Comparison of ENCODE assay signal across 23 cellular contexts in genomic region chr1:4563586-4563985, GRCh38.
"Had no signal": no experiment of that assay in that cellular context is flagged by ENCODE, and none has a peak within 500 bp of the region (broad histone marks: within the 10 kb centered on the region; RNA-seq: fewer than 3 reads in every experiment).

No MANE protein-coding gene starts in this region.

- H3K4me1 ChIP-seq: left lung, lower lobe of right lung, neural progenitor cell, psoas muscle, sigmoid colon, spleen, suprapubic skin, tibial artery, uterus had no signal

- H3K4me3 ChIP-seq: hepatocyte, left lung, lower lobe of right lung, neural progenitor cell, psoas muscle, sigmoid colon, spleen, suprapubic skin, thoracic aorta, tibial artery, uterus had no signal

- H3K27me3 ChIP-seq: hepatocyte, neural progenitor cell, uterus had no signal

- H3K79me2 ChIP-seq: hepatocyte, parathyroid adenoma had no signal

- H3K36me3 ChIP-seq: left lung, lower lobe of right lung, neural progenitor cell, neutrophil, sigmoid colon, spleen, suprapubic skin, thoracic aorta, tibial artery, uterus had no signal

- H3K27ac ChIP-seq: hepatocyte, left lung, lower lobe of right lung, neural progenitor cell, neutrophil, parathyroid adenoma, psoas muscle, sigmoid colon, spleen, suprapubic skin, thoracic aorta, tibial artery, uterus had no signal

- H3K9ac ChIP-seq: neural progenitor cell, parathyroid adenoma had no signal

- H3K9me3 ChIP-seq: left lung, lower lobe of right lung, neutrophil, psoas muscle, sigmoid colon, suprapubic skin, thoracic aorta, tibial artery, uterus had no signal

- H3K4me2 ChIP-seq: hepatocyte, neural progenitor cell had no signal

- H2AFZ ChIP-seq: hepatocyte, neural progenitor cell, parathyroid adenoma had no signal

- DNase-seq: left cardiac atrium; left lung; lower lobe of right lung; mammary epithelial cell; mesenchymal stem cell; naive thymus-derived CD8-positive, alpha-beta T cell; nephron progenitor cell; occipital lobe; psoas muscle; sigmoid colon; small intestine; spleen; stimulated activated CD4-positive, alpha-beta T cell treated with anti-CD3 and anti-CD28 coated beads, Interleukin-4, amount 100 ng/mL, for 24 hours; stimulated activated naive CD4-positive, alpha-beta T cell; tibial artery; uterus had no signal

- ATAC-seq: left cardiac atrium; left lung; lower lobe of right lung; naive thymus-derived CD8-positive, alpha-beta T cell; psoas muscle; stimulated activated effector memory CD8-positive, alpha-beta T cell treated with anti-CD3 and anti-CD28 coated beads, Interleukin-12 subunit alpha, Interleukin-12 subunit beta, amount 100 ng/mL, for 72 hours had no signal
